Comparison of ENCODE assay signal across 19 cellular contexts in genomic region chr7:7209412-7210050, GRCh38.
"Had no signal": no experiment of that assay in that cellular context is flagged by ENCODE, and none has a peak within 500 bp of the region (broad histone marks: within the 10 kb centered on the region; RNA-seq: fewer than 3 reads in every experiment).

No MANE protein-coding gene starts in this region.

- H3K4me1 ChIP-seq: pancreas, testis had no signal

- H3K27me3 Mint-ChIP-seq: activated CD4-positive, alpha-beta memory T cell treated with anti-CD3 and anti-CD28 coated beads, Interleukin-2, amount 10 ng/mL, durations not matched to agents 7 days and 5 days; activated CD4-positive, alpha-beta T cell treated with anti-CD3 and anti-CD28 coated beads for 36 hours; activated naive CD8-positive, alpha-beta T cell treated with anti-CD3 and anti-CD28 coated beads for 36 hours; stimulated activated naive CD8-positive, alpha-beta T cell treated with anti-CD3 and anti-CD28 coated beads, Interleukin-15, amount 100 ng/mL, for 72 hours had no signal

- H3K36me3 ChIP-seq: esophagus squamous epithelium, pancreas had no signal

- H3K4me3 Mint-ChIP-seq: activated CD4-positive, alpha-beta memory T cell treated with anti-CD3 and anti-CD28 coated beads, Interleukin-2, amount 10 ng/mL, durations not matched to agents 7 days and 5 days; activated CD4-positive, alpha-beta T cell treated with anti-CD3 and anti-CD28 coated beads for 36 hours; activated naive CD8-positive, alpha-beta T cell treated with anti-CD3 and anti-CD28 coated beads for 36 hours; immature natural killer cell; nephron; stimulated activated naive CD8-positive, alpha-beta T cell treated with anti-CD3 and anti-CD28 coated beads, Interleukin-15, amount 100 ng/mL, for 72 hours had no signal

- H3K27ac Mint-ChIP-seq: activated CD4-positive, alpha-beta memory T cell treated with anti-CD3 and anti-CD28 coated beads, Interleukin-2, amount 10 ng/mL, durations not matched to agents 7 days and 5 days; activated CD4-positive, alpha-beta T cell treated with anti-CD3 and anti-CD28 coated beads for 36 hours; activated naive CD8-positive, alpha-beta T cell treated with anti-CD3 and anti-CD28 coated beads for 36 hours; nephron; stimulated activated naive CD8-positive, alpha-beta T cell treated with anti-CD3 and anti-CD28 coated beads, Interleukin-15, amount 100 ng/mL, for 72 hours had no signal

- ATAC-seq: activated CD4-positive, alpha-beta T cell treated with anti-CD3 and anti-CD28 coated beads for 36 hours; foreskin keratinocyte; left cardiac atrium; mucosa of descending colon; pancreas; stimulated activated naive CD8-positive, alpha-beta T cell treated with anti-CD3 and anti-CD28 coated beads, Interleukin-15, amount 100 ng/mL, for 72 hours had no signal

- H3K27me3 ChIP-seq: dorsolateral prefrontal cortex, esophagus squamous epithelium, foreskin keratinocyte, pancreas, testis had no signal

- H3K27ac ChIP-seq: dorsolateral prefrontal cortex, esophagus squamous epithelium, pancreas, testis, VCaP had no signal

- H3K9me3 Mint-ChIP-seq: stimulated activated naive CD8-positive, alpha-beta T cell treated with anti-CD3 and anti-CD28 coated beads, Interleukin-15, amount 100 ng/mL, for 72 hours had no signal

- H3K9me3 ChIP-seq: esophagus squamous epithelium, mucosa of descending colon, pancreas, testis had no signal

- H3K4me1 Mint-ChIP-seq: nephron had no signal

- DNase-seq: activated CD4-positive, alpha-beta memory T cell treated with anti-CD3 and anti-CD28 coated beads, Interleukin-2, amount 10 ng/mL, durations not matched to agents 7 days and 5 days; activated CD4-positive, alpha-beta T cell treated with anti-CD3 and anti-CD28 coated beads for 36 hours; activated gamma-delta T cell; activated naive CD8-positive, alpha-beta T cell treated with anti-CD3 and anti-CD28 coated beads for 36 hours; activated T-cell treated with anti-CD3 and anti-CD28 coated beads, Interleukin-2, amount 50 U/mL, for 48 hours; dorsolateral prefrontal cortex; esophagus squamous epithelium; foreskin keratinocyte; immature natural killer cell; left cardiac atrium; mucosa of descending colon; pancreas; stimulated activated CD4-positive, alpha-beta T cell treated with anti-CD3 and anti-CD28 coated beads, Interleukin-4, amount 100 ng/mL, for 1 hour; stimulated activated CD8-positive, alpha-beta memory T cell treated with anti-CD3 and anti-CD28 coated beads, Interleukin-4, amount 100 ng/mL, for 48 hours; stimulated activated naive CD8-positive, alpha-beta T cell treated with anti-CD3 and anti-CD28 coated beads, Interleukin-15, amount 100 ng/mL, for 72 hours; T-helper 1 cell; testis had no signal

- H3K4me3 ChIP-seq: dorsolateral prefrontal cortex, esophagus squamous epithelium, mucosa of descending colon, pancreas, testis had no signal
